7 cellular contexts compared by ENCODE assay signal in the genomic region with DNA sequence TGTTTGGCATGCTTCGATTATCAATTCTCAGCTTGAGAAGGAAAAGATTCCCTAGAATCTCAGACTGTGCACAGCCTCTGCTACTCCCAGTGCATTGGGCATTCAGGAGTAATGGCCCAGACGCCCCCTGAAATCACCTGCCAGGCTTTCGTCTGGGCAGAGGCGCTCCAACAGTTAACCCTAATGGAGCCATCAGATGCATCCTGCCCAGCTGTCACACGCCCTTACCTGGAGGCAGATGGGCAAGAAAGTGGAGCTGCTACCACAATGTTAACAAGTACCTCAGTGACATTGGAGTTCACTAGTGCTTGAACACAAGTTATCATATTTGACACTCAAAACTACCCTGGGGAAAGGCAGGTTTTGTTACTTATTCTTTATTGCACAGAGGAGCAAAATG. TPM values are rescaled to one million over a fixed set of nuclear protein-coding genes. Genes with fewer than 3 reads are reported as not detected.
A peak's percentile ranks its signal among the peaks of the same experiment; 100 is the strongest.
DNase-seq lines count a peak whose midpoint lies in the region; ATAC-seq and TF ChIP-seq lines count a peak whose summit lies in the region.

No MANE protein-coding gene starts in this region.

- H3K9ac ChIP-seq in MM.1S (ENCODE audit: low read length) = peak overlapping the region; percentile 77; the same call in 1 of the 2 replicates

- POLR2A ChIA-PET in MCF 10A (lab: Yijun Ruan, JAX) = interaction anchor here (0.7 to 4.5 kb wide), 18 partner anchors 10 to 688 kb away, joined by 3 to 46 read pairs (median 3); a partner anchor contains a TSS

- peak overlapping the region; percentile 40 for H2AFZ ChIP-seq in MM.1S (ENCODE audit: low read length)

- H3K27me3 ChIP-seq in DOHH2 (ENCODE audit: control insufficient read depth, low read length) (peaks cover 1% of the 10 kb centered on the region; the same call in 1 of the 2 replicates), MM.1S (replicated peaks; ENCODE audit: insufficient read depth, low read length) (no peaks in the 10 kb centered on the region)

- H3K27ac ChIP-seq in DOHH2 (ENCODE audit: low read depth, low read length) (no peak overlapping the region), MM.1S (ENCODE audit: low read length) (no peak overlapping the region)

- H3F3A ChIP-seq in DOHH2 (ENCODE audit: control insufficient read depth, insufficient read depth) (no peaks in the 10 kb centered on the region), MM.1S (ENCODE audit: insufficient read depth, low read length) (no peaks in the 10 kb centered on the region)

- H3K27ac Mint-ChIP-seq in MCF 10A (ENCODE audit: low read depth, unreplicated experiment) = peak overlapping the region; percentile 99
- peak overlapping the region; percentile 100 for H3K27ac Mint-ChIP-seq in mesothelial cell of epicardium

- H3K9me3 Mint-ChIP-seq in MCF 10A (ENCODE audit: unreplicated experiment) (no peaks in the 10 kb centered on the region), mesothelial cell of epicardium (no peaks in the 10 kb centered on the region)

- no peaks in the 10 kb centered on the region for H4K20me1 ChIP-seq in DOHH2 (ENCODE audit: control insufficient read depth, insufficient read depth, low read depth, low read length)
- H4K20me1 ChIP-seq in MM.1S (ENCODE audit: insufficient read depth, low read length) = no peaks in the 10 kb centered on the region

- ATAC-seq in GM18511 (IDR thresholded peaks at IDR 0.05; ENCODE audit: unreplicated experiment) = no peak

- no TSS peak for BruUV-seq in MCF 10A (replicated peaks; lab: Mats Ljungman, UMichigan)

- H3K4me1 ChIP-seq in DOHH2 (ENCODE audit: control insufficient read depth, low read length) (peaks cover 23% of the 10 kb centered on the region), MM.1S (ENCODE audit: low read length) (no peaks in the 10 kb centered on the region)

- H3K27me3 Mint-ChIP-seq in MCF 10A (ENCODE audit: insufficient read depth, unreplicated experiment) (no peaks in the 10 kb centered on the region), mesothelial cell of epicardium (ENCODE audit: low read depth) (no peaks in the 10 kb centered on the region)

- no peak for TF ChIP-seq CTCF in DOHH2 (IDR thresholded peaks at IDR 0.05; ENCODE audit: low read depth, low read length, poor library complexity, severe bottlenecking)
- no peak for TF ChIP-seq CTCF in MM.1S (IDR thresholded peaks at IDR 0.05; ENCODE audit: low read length)
- no peak for TF ChIP-seq CTCF in MCF 10A (IDR thresholded peaks at IDR 0.05; ENCODE audit: unreplicated experiment)
- no peak for TF ChIP-seq CTCF in mesothelial cell of epicardium (IDR thresholded peaks at IDR 0.05; ENCODE audit: unreplicated experiment)

- H3K36me3 ChIP-seq in DOHH2 (ENCODE audit: control insufficient read depth, low read length) (no peaks in the 10 kb centered on the region; the same call in 1 of the 2 replicates), MM.1S (replicated peaks; ENCODE audit: insufficient read depth, low read length) (no peaks in the 10 kb centered on the region)

- no peak for DNase-seq in MM.1S
- DNase-seq in MCF 10A (ENCODE audit: unreplicated experiment) = no peak
- no peak for DNase-seq in mesothelial cell of epicardium (ENCODE audit: low spot score in 2 of 2, unreplicated experiment in 2 of 2)
- DNase-seq in NCI-H1048 (lab: John Stamatoyannopoulos, UW) = no peak
- no peak for DNase-seq in MV-4-11 (lab: John Stamatoyannopoulos, UW)

- H3K4me3 Mint-ChIP-seq in MCF 10A (ENCODE audit: unreplicated experiment) (peak overlapping the region; percentile 94), mesothelial cell of epicardium (peak overlapping the region; percentile 92)

- H3K4me3 ChIP-seq in DOHH2 (ENCODE audit: low read length) = peak overlapping the region; percentile 89
- peak overlapping the region; percentile 69 for H3K4me3 ChIP-seq in MM.1S (ENCODE audit: low read length)

- H3K9me3 ChIP-seq in DOHH2 (ENCODE audit: control insufficient read depth, insufficient read depth, low read length) (no peaks in the 10 kb centered on the region), MM.1S (replicated peaks; ENCODE audit: insufficient read depth, low read length) (no peaks in the 10 kb centered on the region)

- H3K4me1 Mint-ChIP-seq in MCF 10A (ENCODE audit: insufficient read depth, unreplicated experiment) (peaks cover 20% of the 10 kb centered on the region), mesothelial cell of epicardium (peaks cover 31% of the 10 kb centered on the region)

- H3K79me2 ChIP-seq in DOHH2 (ENCODE audit: control insufficient read depth, low read length) (peaks cover 39% of the 10 kb centered on the region), MM.1S (ENCODE audit: low read length) (peaks cover 23% of the 10 kb centered on the region)

- CTCF ChIA-PET in MCF 10A (lab: Yijun Ruan, JAX) = interaction anchor here (0.7 to 1.3 kb wide), 3 partner anchors 40 to 692 kb away, joined by 3 to 4 read pairs (median 3); no protein-coding TSS in a partner anchor

- intact Hi-C loops in MCF 10A (cut with micrococcal nuclease) = loop anchor here (5.0 to 10.0 kb wide), 3 partner anchors 60 to 437 kb away; no protein-coding TSS in a partner anchor

- peak overlapping the region; percentile 71 for H3K4me2 ChIP-seq in DOHH2 (ENCODE audit: low read length)
- peak overlapping the region; percentile 68 for H3K4me2 ChIP-seq in MM.1S (ENCODE audit: low read depth, low read length)

- H3K9me2 ChIP-seq in DOHH2 (replicated peaks; ENCODE audit: control insufficient read depth, low read length) (no peaks in the 10 kb centered on the region), MM.1S (replicated peaks; ENCODE audit: insufficient read depth, low read length) (no peaks in the 10 kb centered on the region)

- H3K36me3 Mint-ChIP-seq in MCF 10A (ENCODE audit: insufficient read depth, unreplicated experiment) (no peaks in the 10 kb centered on the region), mesothelial cell of epicardium (no peaks in the 10 kb centered on the region)

RNA-seq across cellular contexts. Expression of a gene that starts 1.0 kb away (rescaled TPM):
- total RNA-seq in MCF 10A (2022) (24.9 and 27.6 TPM in 2 replicates), mesothelial cell of epicardium (72.9 to 77.4 TPM (median 75.3 TPM) in 3 replicates)
